In genomic region chr10:69229565-69229886, GRCh38 we compare ENCODE assay signal across 13 cellular contexts. TPM values are rescaled to one million over a fixed set of nuclear protein-coding genes. Genes with fewer than 3 reads are reported as not detected.
DNase-seq lines count a peak whose midpoint lies in the region; ATAC-seq, FAIRE-seq and TF ChIP-seq lines count a peak whose summit lies in the region.
"Had no signal": no experiment of that assay in that cellular context is flagged by ENCODE, and none has a peak within 500 bp of the region (broad histone marks: within the 10 kb centered on the region; RNA-seq: fewer than 3 reads in every experiment).

No MANE protein-coding gene starts in this region.

- WGBS in H1 (ENCODE audit: extremely low coverage in 1 of 2, insufficient coverage in 1 of 2, insufficient read length in 1 of 2, insufficient replicate concordance in 2 of 2, low coverage in 1 of 2, low lambda C conversion rate in 2 of 2, missing lambda C conversion rate in 1 of 2), 2 experiments = 86% methylated on average over 7 of the region's 7 CpGs; no CpG with 5 or more reads in 1 of the 2 experiments

- H3K14ac ChIP-seq in H1 (ENCODE audit: insufficient read length) = no peak overlapping the region

- 0 out of 2 replicates have a peak overlapping the region, but pooled peaks have one; percentile 34 for H2BK15ac ChIP-seq in H1 (ENCODE audit: low read length)

- H2BK120ac ChIP-seq in H1 (replicated peaks; ENCODE audit: low read depth, low read length) = no peak overlapping the region

- H3K4me1 Mint-ChIP-seq in activated CD8-positive, alpha-beta memory T cell treated with anti-CD3 and anti-CD28 coated beads, Interleukin-2, amount 10 ng/mL, durations not matched to agents 7 days and 5 days = peaks cover 86% of the 10 kb centered on the region
- H3K4me1 Mint-ChIP-seq in stimulated activated memory B cell treated with anti-CD40 and anti-IgM and Interleukin-4, amounts not matched to agents 10 μg/mL and 1 μg/mL and 100 μg/mL, for 72 hours = peaks cover 44% of the 10 kb centered on the region
- peaks cover 6% of the 10 kb centered on the region for H3K4me1 Mint-ChIP-seq in progenitor cell of endocrine pancreas (ENCODE audit: low read depth)

- no peak overlapping the region for H2BK20ac ChIP-seq in H1 (ENCODE audit: low read length)

- no peak overlapping the region for H3K9ac ChIP-seq in H1 (replicated peaks in 1 of 4; ENCODE audit: extremely low read depth in 1 of 4, low read depth in 3 of 4, low read length in 3 of 4)

- TF ChIP-seq POLR2A in Peyer's patch (IDR thresholded peaks at IDR 0.05) (peak; percentile 11 to 71), H1 (IDR thresholded peaks at IDR 0.05; ENCODE audit: control extremely low read depth in 1 of 2, low read depth in 2 of 2, low read length in 2 of 2) (no peak)

- no peaks in the 10 kb centered on the region for H3K27me3 ChIP-seq in Peyer's patch
- no peaks in the 10 kb centered on the region for H3K27me3 ChIP-seq in H1 (replicated peaks in 1 of 4; ENCODE audit: control insufficient read depth in 3 of 4, extremely low read depth in 1 of 4, insufficient read depth in 3 of 4, low read length in 3 of 4)

- no peak for TF ChIP-seq EP300 in H1 (IDR thresholded peaks at IDR 0.05; ENCODE audit: borderline replicate concordance in 1 of 2, low read depth in 2 of 2, low read length in 2 of 2)

- FAIRE-seq in H1 (lab: Jason Lieb, UNC) = no peak

- no peak for DNase-seq in activated CD8-positive, alpha-beta memory T cell treated with anti-CD3 and anti-CD28 coated beads, Interleukin-2, amount 10 ng/mL, durations not matched to agents 7 days and 5 days
- no peak for DNase-seq in activated CD8-positive, alpha-beta memory T cell treated with anti-CD3 and anti-CD28 coated beads, Interleukin-2, amount 50 U/mL, for 48 hours
- DNase-seq in Peyer's patch (peak in 1 of 3 donors; percentile 90), H1 (ENCODE audit: low read depth in 1 of 2, low spot score in 2 of 2) (no peak), progenitor cell of endocrine pancreas (ENCODE audit: low spot score, unreplicated experiment) (no peak), T-helper 9 cell (no peak)
- DNase-seq: aorta, head of caudate nucleus, NCI-H1092, NCI-H524 treated with DMSO at 0.1 percent for 48 hours had no signal

- no peak overlapping the region; the same call in 1 of the 2 replicates for H2AFZ ChIP-seq in H1 (ENCODE audit: low read length)

- H3K79me2 ChIP-seq in H1 (ENCODE audit: control insufficient read depth in 1 of 2, insufficient read depth in 2 of 2, low read length in 2 of 2) = no peaks in the 10 kb centered on the region

- H3K4me1 ChIP-seq in Peyer's patch (peaks cover 9 to 50% (median 26%) of the 10 kb centered on the region in 4 donors), H1 (replicated peaks in 1 of 4; ENCODE audit: control insufficient read depth in 3 of 4, insufficient read depth in 4 of 4, low read length in 3 of 4) (peaks cover 0 to 13% (median 3%) of the 10 kb centered on the region in 4 experiments; a peak in 5 of 7 replicates)
- H3K4me1 ChIP-seq: prostate gland had no signal

- no peaks in the 10 kb centered on the region for H3K9me3 ChIP-seq in Peyer's patch
- H3K9me3 ChIP-seq in H1 (ENCODE audit: insufficient read depth in 2 of 2, low read depth in 1 of 2, low read length in 1 of 2) = no peaks in the 10 kb centered on the region
- H3K9me3 ChIP-seq: prostate gland had no signal

- H3K27ac ChIP-seq in Peyer's patch = peak overlapping the region; percentile 80 to 98 (median 85)
- no peak overlapping the region for H3K27ac ChIP-seq in H1 (ENCODE audit: low read depth, low read length)
- H3K27ac ChIP-seq: prostate gland had no signal

- H3K36me3 ChIP-seq in Peyer's patch (peaks cover 0 to 13% (median 0%) of the 10 kb centered on the region in 3 donors), H1 (ENCODE audit: control insufficient read depth in 2 of 4, insufficient read depth in 4 of 4, low read length in 3 of 4) (no peaks in the 10 kb centered on the region)
- H3K36me3 ChIP-seq: prostate gland had no signal

- H3K18ac ChIP-seq in H1 (ENCODE audit: extremely low read depth, low read length) = no peak overlapping the region

- no peaks in the 10 kb centered on the region for H3K9me3 Mint-ChIP-seq in activated CD8-positive, alpha-beta memory T cell treated with anti-CD3 and anti-CD28 coated beads, Interleukin-2, amount 10 ng/mL, durations not matched to agents 7 days and 5 days (ENCODE audit: low read depth)
- H3K9me3 Mint-ChIP-seq in stimulated activated memory B cell treated with anti-CD40 and anti-IgM and Interleukin-4, amounts not matched to agents 10 μg/mL and 1 μg/mL and 100 μg/mL, for 72 hours = no peaks in the 10 kb centered on the region
- H3K9me3 Mint-ChIP-seq in progenitor cell of endocrine pancreas (ENCODE audit: low read depth) = no peaks in the 10 kb centered on the region

- TF ChIP-seq CTCF in Peyer's patch (IDR thresholded peaks at IDR 0.05) (peak in 1 of 6 experiments; percentile 4), H1 (IDR thresholded peaks at IDR 0.05; ENCODE audit: control extremely low read depth in 1 of 3, insufficient read depth in 1 of 3, low read depth in 1 of 3, low read length in 3 of 3) (no peak), progenitor cell of endocrine pancreas (IDR thresholded peaks at IDR 0.05; ENCODE audit: unreplicated experiment) (no peak)

- H3K56ac ChIP-seq in H1 (replicated peaks; ENCODE audit: insufficient read length, low read depth, low read length) = no peak overlapping the region

- peak overlapping the region; percentile 4 to 35 (median 16) for H3K4me3 ChIP-seq in Peyer's patch
- H3K4me3 ChIP-seq in H1 (ENCODE audit: extremely low read depth in 1 of 4, insufficient read depth in 2 of 4, low read depth in 3 of 4, low read length in 4 of 4) = no peak overlapping the region
- H3K4me3 ChIP-seq: prostate gland had no signal

- H4K91ac ChIP-seq in H1 (replicated peaks; ENCODE audit: insufficient read length, low read length) = no peak overlapping the region

- no peak for TF ChIP-seq RAD21 in H1 (IDR thresholded peaks at IDR 0.05 in 1 of 2, conservative IDR thresholded peaks at IDR 0.05 in 1 of 2; ENCODE audit: low read depth in 2 of 2, low read length in 2 of 2)

- H2BK12ac ChIP-seq in H1 (ENCODE audit: low read depth, low read length) = 0 out of 2 replicates have a peak overlapping the region, but pooled peaks have one; percentile 23

- ATAC-seq in activated CD8-positive, alpha-beta memory T cell treated with anti-CD3 and anti-CD28 coated beads, Interleukin-2, amount 10 ng/mL, durations not matched to agents 7 days and 5 days = no peak
- ATAC-seq in stimulated activated memory B cell treated with anti-CD40 and anti-IgM and Interleukin-4, amounts not matched to agents 10 μg/mL and 1 μg/mL and 100 μg/mL, for 72 hours = no peak
- no peak for ATAC-seq in HG03280 (IDR thresholded peaks at IDR 0.05; ENCODE audit: unreplicated experiment)

- no peak overlapping the region for H3K23ac ChIP-seq in H1 (ENCODE audit: insufficient read length)

- H3K4ac ChIP-seq in H1 (replicated peaks; ENCODE audit: insufficient read length, low read depth, low read length) = no peak overlapping the region

- H3K36me3 Mint-ChIP-seq in activated CD8-positive, alpha-beta memory T cell treated with anti-CD3 and anti-CD28 coated beads, Interleukin-2, amount 10 ng/mL, durations not matched to agents 7 days and 5 days = no peaks in the 10 kb centered on the region
- H3K36me3 Mint-ChIP-seq in stimulated activated memory B cell treated with anti-CD40 and anti-IgM and Interleukin-4, amounts not matched to agents 10 μg/mL and 1 μg/mL and 100 μg/mL, for 72 hours = no peaks in the 10 kb centered on the region
- no peaks in the 10 kb centered on the region for H3K36me3 Mint-ChIP-seq in progenitor cell of endocrine pancreas (ENCODE audit: insufficient read depth)

- POLR2A ChIA-PET in H1 (lab: Charles Lee; ENCODE audit: partially characterized antibody) = no interaction called here

- H2AK5ac ChIP-seq in H1 (ENCODE audit: low read depth, low read length) = no peak overlapping the region

- H3K79me1 ChIP-seq in H1 (ENCODE audit: low read depth, low read length) = no peaks in the 10 kb centered on the region

- no peak overlapping the region for H2BK5ac ChIP-seq in H1 (ENCODE audit: low read depth, low read length)

- peak overlapping the region; percentile 96 for H3K27ac Mint-ChIP-seq in activated CD8-positive, alpha-beta memory T cell treated with anti-CD3 and anti-CD28 coated beads, Interleukin-2, amount 10 ng/mL, durations not matched to agents 7 days and 5 days
- H3K27ac Mint-ChIP-seq in stimulated activated memory B cell treated with anti-CD40 and anti-IgM and Interleukin-4, amounts not matched to agents 10 μg/mL and 1 μg/mL and 100 μg/mL, for 72 hours = peak overlapping the region; percentile 92
- H3K27ac Mint-ChIP-seq in progenitor cell of endocrine pancreas = no peak overlapping the region

- H3K4me2 ChIP-seq in H1 (ENCODE audit: insufficient read depth in 1 of 2, low read depth in 2 of 2, low read length in 2 of 2) = no peak overlapping the region

- CTCF ChIA-PET in activated CD8-positive, alpha-beta memory T cell treated with anti-CD3 and anti-CD28 coated beads, Interleukin-2, amount 10 ng/mL, durations not matched to agents 7 days and 5 days (lab: Charles Lee) = interaction anchor here (0.8 to 2.2 kb wide), 15 partner anchors 9 to 273 kb away, joined by 3 to 15 read pairs (median 5); partner anchors contain the start of genes DDX21 and SUPV3L1
- CTCF ChIA-PET in H1 (lab: Charles Lee; ENCODE audit: partially characterized antibody) = interaction anchor here (0.5 to 2.1 kb wide), 10 partner anchors 9 to 1254 kb away, joined by 3 to 10 read pairs (median 4); no protein-coding TSS in a partner anchor

- H3K4me3 Mint-ChIP-seq in activated CD8-positive, alpha-beta memory T cell treated with anti-CD3 and anti-CD28 coated beads, Interleukin-2, amount 10 ng/mL, durations not matched to agents 7 days and 5 days = peak overlapping the region; percentile 69
- peak overlapping the region; percentile 83 for H3K4me3 Mint-ChIP-seq in stimulated activated memory B cell treated with anti-CD40 and anti-IgM and Interleukin-4, amounts not matched to agents 10 μg/mL and 1 μg/mL and 100 μg/mL, for 72 hours
- no peak overlapping the region for H3K4me3 Mint-ChIP-seq in progenitor cell of endocrine pancreas (ENCODE audit: low read depth)

- no peaks in the 10 kb centered on the region for H4K20me1 ChIP-seq in H1 (replicated peaks in 1 of 2; ENCODE audit: control insufficient read depth in 1 of 2, insufficient read depth in 2 of 2, low read length in 2 of 2)

- H3K23me2 ChIP-seq in H1 (ENCODE audit: low read depth, low read length) = no peaks in the 10 kb centered on the region

- no peak overlapping the region for H4K8ac ChIP-seq in H1 (ENCODE audit: extremely low read depth, insufficient read depth, low read length)

- no peaks in the 10 kb centered on the region for H3K27me3 Mint-ChIP-seq in activated CD8-positive, alpha-beta memory T cell treated with anti-CD3 and anti-CD28 coated beads, Interleukin-2, amount 10 ng/mL, durations not matched to agents 7 days and 5 days
- H3K27me3 Mint-ChIP-seq in stimulated activated memory B cell treated with anti-CD40 and anti-IgM and Interleukin-4, amounts not matched to agents 10 μg/mL and 1 μg/mL and 100 μg/mL, for 72 hours = no peaks in the 10 kb centered on the region
- peaks cover 16% of the 10 kb centered on the region for H3K27me3 Mint-ChIP-seq in progenitor cell of endocrine pancreas

- no peak overlapping the region for H4K5ac ChIP-seq in H1 (ENCODE audit: insufficient read length, low read depth, low read length)

RNA-seq across cellular contexts. Expression of gene HKDC1, which starts 9.4 kb away (rescaled TPM):
- total RNA-seq in activated CD8-positive, alpha-beta memory T cell treated with anti-CD3 and anti-CD28 coated beads, Interleukin-2, amount 10 ng/mL, durations not matched to agents 7 days and 5 days = 1 to 10 TPM in 1 of 2 experiments, under 1 TPM in 1; 0.61 to 2.7 TPM
- total RNA-seq in Peyer's patch (100 to 1,000 TPM in 3 of 4 donors, 10 to 100 TPM in 1; 53.6 to 207 (median 184) TPM), progenitor cell of endocrine pancreas (4.1 and 6.2 TPM in 2 replicates)
- 0.11 and 0.78 TPM in 2 replicates for total RNA-seq in H1 (2021; fragmentation: NEBNext Ultra II Directional; extraction: Animal tissue kit (Norgen Biotek cat#: 25700))
- 0.05 and 0.12 TPM in 2 replicates for polyA plus RNA-seq in H1 (2011; rRNA removed)
- 0.12 TPM for polyA plus RNA-seq in H1 (2011; cell fraction: cytosol; rRNA removed)
- 0.24 TPM for polyA plus RNA-seq in H1 (2011; cell fraction: nucleus; rRNA removed)
- polyA plus RNA-seq in H1 (2012, experiment 1 of 2) = 0.09 to 0.12 TPM (median 0.12 TPM) in 3 of 4 replicates, not detected in the other
- not detected for polyA plus RNA-seq in H1 (2012, experiment 2 of 2)
- polyA plus RNA-seq in H1 (2013, experiment 1 of 2) = 0.18 TPM
- 0.11 TPM for polyA plus RNA-seq in H1 (2013, experiment 2 of 2)
- polyA minus RNA-seq in H1 (2011; rRNA and poly(A)+ RNA removed) = 0.37 TPM in 1 of 2 replicates, not detected in the other
- not detected for polyA minus RNA-seq in H1 (2011; cell fraction: cytosol; rRNA and poly(A)+ RNA removed)
- polyA minus RNA-seq in H1 (2011; cell fraction: nucleus; rRNA and poly(A)+ RNA removed) = not detected
- total RNA-seq: aorta had no signal

RNA-seq across cellular contexts. Expression of gene HK1, which starts 48.8 kb away (rescaled TPM):
- total RNA-seq in activated CD8-positive, alpha-beta memory T cell treated with anti-CD3 and anti-CD28 coated beads, Interleukin-2, amount 10 ng/mL, durations not matched to agents 7 days and 5 days = 100 to 1,000 TPM; 121 to 135 TPM
- total RNA-seq in Peyer's patch (10 to 100 TPM; 12.5 to 47.0 (median 12.6) TPM), progenitor cell of endocrine pancreas (32.5 and 35.6 TPM in 2 replicates)
- total RNA-seq in H1 (2021; fragmentation: NEBNext Ultra II Directional; extraction: Animal tissue kit (Norgen Biotek cat#: 25700)) = 237 and 247 TPM in 2 replicates
- 55.8 and 91.2 TPM in 2 replicates for polyA plus RNA-seq in H1 (2011; rRNA removed)
- 99.9 TPM for polyA plus RNA-seq in H1 (2011; cell fraction: cytosol; rRNA removed)
- polyA plus RNA-seq in H1 (2011; cell fraction: nucleus; rRNA removed) = 110 TPM
- 178 to 213 TPM (median 203 TPM) in 4 replicates for polyA plus RNA-seq in H1 (2012, experiment 1 of 2)
- polyA plus RNA-seq in H1 (2012, experiment 2 of 2) = 65.2 TPM
- 115 TPM for polyA plus RNA-seq in H1 (2013, experiment 1 of 2)
- 110 TPM for polyA plus RNA-seq in H1 (2013, experiment 2 of 2)
- 135 and 144 TPM in 2 replicates for polyA minus RNA-seq in H1 (2011; rRNA and poly(A)+ RNA removed)
- 76.1 TPM for polyA minus RNA-seq in H1 (2011; cell fraction: cytosol; rRNA and poly(A)+ RNA removed)
- polyA minus RNA-seq in H1 (2011; cell fraction: nucleus; rRNA and poly(A)+ RNA removed) = 44.9 TPM

RNA-seq across cellular contexts. Expression of gene SUPV3L1, which starts 49.5 kb away (rescaled TPM):
- total RNA-seq in activated CD8-positive, alpha-beta memory T cell treated with anti-CD3 and anti-CD28 coated beads, Interleukin-2, amount 10 ng/mL, durations not matched to agents 7 days and 5 days = 10 to 100 TPM; 46.9 to 59.0 TPM
- total RNA-seq in Peyer's patch (10 to 100 TPM; 20.5 to 50.3 (median 31.2) TPM), progenitor cell of endocrine pancreas (35.9 and 36.6 TPM in 2 replicates)
- 43.4 and 45.6 TPM in 2 replicates for total RNA-seq in H1 (2021; fragmentation: NEBNext Ultra II Directional; extraction: Animal tissue kit (Norgen Biotek cat#: 25700))
- 22.0 and 34.6 TPM in 2 replicates for polyA plus RNA-seq in H1 (2011; rRNA removed)
- polyA plus RNA-seq in H1 (2011; cell fraction: cytosol; rRNA removed) = 37.5 TPM
- polyA plus RNA-seq in H1 (2011; cell fraction: nucleus; rRNA removed) = 16.2 TPM
- 33.3 to 40.7 TPM (median 36.0 TPM) in 4 replicates for polyA plus RNA-seq in H1 (2012, experiment 1 of 2)
- 10.5 TPM for polyA plus RNA-seq in H1 (2012, experiment 2 of 2)
- polyA plus RNA-seq in H1 (2013, experiment 1 of 2) = 39.0 TPM
- polyA plus RNA-seq in H1 (2013, experiment 2 of 2) = 36.7 TPM
- 46.3 and 53.0 TPM in 2 replicates for polyA minus RNA-seq in H1 (2011; rRNA and poly(A)+ RNA removed)
- polyA minus RNA-seq in H1 (2011; cell fraction: cytosol; rRNA and poly(A)+ RNA removed) = 25.5 TPM
- 31.4 TPM for polyA minus RNA-seq in H1 (2011; cell fraction: nucleus; rRNA and poly(A)+ RNA removed)

Comparison
In these comparisons a context has a peak if more than half of its experiments do, and no peak if none do; other contexts are left out.
1. H3K4me3 ChIP-seq: peak in Peyer's patch (4 of 4); none in H1 (0 of 4).
2. POLR2A ChIP-seq: peak in Peyer's patch (2 of 2); none in H1 (0 of 2).